Comparison of ENCODE assay signal across 8 cellular contexts in the genomic region with DNA sequence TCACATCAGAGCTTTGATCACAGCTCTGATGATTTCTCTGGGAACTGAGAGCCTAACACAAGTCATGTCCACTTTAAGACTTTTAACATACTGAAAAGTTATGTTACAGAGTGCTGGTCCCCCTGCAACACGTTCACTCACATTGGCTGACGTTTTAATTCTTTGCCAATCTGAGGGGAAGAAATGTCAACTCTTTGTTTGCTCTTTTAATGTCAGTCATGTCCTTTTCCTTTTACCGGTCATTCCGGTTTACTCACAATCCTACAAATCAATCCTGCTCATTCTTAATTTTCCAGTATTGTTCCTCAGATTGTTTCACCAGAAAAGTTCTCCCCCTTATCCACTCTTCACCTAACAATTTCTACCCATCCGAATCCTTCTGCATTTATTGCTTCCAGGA. TPM values are rescaled to one million over a fixed set of nuclear protein-coding genes. Genes with fewer than 3 reads are reported as not detected.
DNase-seq lines count a peak whose midpoint lies in the region; ATAC-seq and TF ChIP-seq lines count a peak whose summit lies in the region.

No MANE protein-coding gene starts in this region.

- H3K36me3 Mint-ChIP-seq in IgD-negative memory B cell (no peaks in the 10 kb centered on the region), chondrocyte (ENCODE audit: low read depth) (peaks cover 2% of the 10 kb centered on the region), natural killer cell (no peaks in the 10 kb centered on the region)

- H3K27me3 Mint-ChIP-seq in IgD-negative memory B cell (no peaks in the 10 kb centered on the region), chondrocyte (ENCODE audit: low read depth) (no peaks in the 10 kb centered on the region), natural killer cell (ENCODE audit: low read depth in 2 of 2) (no peaks in the 10 kb centered on the region)

- ATAC-seq in natural killer cell: no peak
- no peak for ATAC-seq in GM21526 (IDR thresholded peaks at IDR 0.05; ENCODE audit: low FRiP score, unreplicated experiment)
- ATAC-seq in HG03571 (IDR thresholded peaks at IDR 0.05; ENCODE audit: unreplicated experiment): no peak

- intact Hi-C loops in natural killer cell (cut with micrococcal nuclease): no loop called here

- TF ChIP-seq CTCF in BJ (IDR thresholded peaks at IDR 0.05; ENCODE audit: insufficient read depth, low read depth, low read length) (no peak), chondrocyte (IDR thresholded peaks at IDR 0.05) (no peak), natural killer cell (IDR thresholded peaks at IDR 0.05) (no peak), GM20000 (IDR thresholded peaks at IDR 0.05; ENCODE audit: extremely low read depth, missing control alignments) (no peak)

- peaks cover 22 to 38% (median 36%) of the 10 kb centered on the region in 3 donors for H3K4me1 Mint-ChIP-seq in IgD-negative memory B cell
- H3K4me1 Mint-ChIP-seq in chondrocyte (ENCODE audit: low read depth): peaks cover 40% of the 10 kb centered on the region
- peaks cover 39 to 49% of the 10 kb centered on the region in 2 donors for H3K4me1 Mint-ChIP-seq in natural killer cell

- POLR2A ChIA-PET in BJ (lab: Charles Lee): no interaction called here

- no peaks in the 10 kb centered on the region for H3K36me3 ChIP-seq in BJ (ENCODE audit: control insufficient read depth, insufficient read depth, low read length)

- H3K27ac Mint-ChIP-seq in IgD-negative memory B cell: peak overlapping the region; percentile 86 to 97 (median 96)
- H3K27ac Mint-ChIP-seq in chondrocyte (ENCODE audit: unreplicated experiment): no peak overlapping the region
- H3K27ac Mint-ChIP-seq in natural killer cell: peak overlapping the region; percentile 95 to 97

- CTCF ChIA-PET in BJ (lab: Yijun Ruan, JAX): no interaction called here

- no peaks in the 10 kb centered on the region for H3K27me3 ChIP-seq in BJ (ENCODE audit: control insufficient read depth, insufficient read depth, low read length)

- DNase-seq in BJ (ENCODE audit: low read depth) (no peak), chondrocyte (ENCODE audit: low spot score) (no peak), natural killer cell (no peak), NCI-H446 (lab: John Stamatoyannopoulos, UW) (no peak), GM20000 (ENCODE audit: low spot score) (no peak)

- 0 out of 2 replicates have a peak overlapping the region, but pooled peaks have one; percentile 66 for H3K4me3 ChIP-seq in BJ (ENCODE audit: low read depth, low read length)

- H3K4me3 Mint-ChIP-seq in IgD-negative memory B cell (peak overlapping the region; percentile 12 to 99 (median 96)), chondrocyte (ENCODE audit: unreplicated experiment) (peak overlapping the region; percentile 100), natural killer cell (peak overlapping the region; percentile 99)

- no peaks in the 10 kb centered on the region for H3K9me3 Mint-ChIP-seq in IgD-negative memory B cell
- H3K9me3 Mint-ChIP-seq in chondrocyte (ENCODE audit: low read depth): no peaks in the 10 kb centered on the region
- H3K9me3 Mint-ChIP-seq in natural killer cell: no peaks in the 10 kb centered on the region

RNA-seq across cellular contexts. Expression of a gene that starts 1.0 kb away (rescaled TPM):
- polyA plus RNA-seq in BJ (2011; rRNA removed): 61.7 and 118 TPM in 2 replicates
- polyA minus RNA-seq in BJ (2011; rRNA and poly(A)+ RNA removed): 19.2 and 19.4 TPM in 2 replicates
- polyA plus RNA-seq in IgD-negative memory B cell: 67.2 TPM
- 96.4 to 99.9 TPM (median 97.8 TPM) in 3 replicates for total RNA-seq in chondrocyte
- total RNA-seq in natural killer cell: 100 to 1,000 TPM; 110 to 126 (median 124) TPM
